Comparison of ENCODE assay signal across 16 cellular contexts in genomic region chr17:42381898-42382297, GRCh38. TPM values are rescaled to one million over a fixed set of nuclear protein-coding genes. Genes with fewer than 3 reads are reported as not detected.
DNase-seq lines count a peak whose midpoint lies in the region; ATAC-seq and TF ChIP-seq lines count a peak whose summit lies in the region.
"Had no signal": no experiment of that assay in that cellular context is flagged by ENCODE, and none has a peak within 500 bp of the region (broad histone marks: within the 10 kb centered on the region; RNA-seq: fewer than 3 reads in every experiment).

No MANE protein-coding gene starts in this region.

- H3K36me3 ChIP-seq in A673 (ENCODE audit: insufficient read depth, low read length, poor library complexity, severe bottlenecking), result no peaks in the 10 kb centered on the region
- H3K36me3 ChIP-seq: BE2C, suprapubic skin had no signal

- no peaks in the 10 kb centered on the region for H3K9me3 ChIP-seq in A673 (ENCODE audit: low read depth, low read length, poor library complexity, severe bottlenecking)
- H3K9me3 ChIP-seq: BE2C, suprapubic skin had no signal

- peaks cover 16% of the 10 kb centered on the region for H3K4me1 ChIP-seq in A673 (ENCODE audit: insufficient read depth, low read length, poor library complexity, severe bottlenecking)
- H3K4me1 ChIP-seq: BE2C had no signal

- H3K36me3 Mint-ChIP-seq in WTC11 (peaks cover 13% of the 10 kb centered on the region), memory B cell (no peaks in the 10 kb centered on the region)

- no peak overlapping the region for H3K4me3 Mint-ChIP-seq in WTC11
- H3K4me3 Mint-ChIP-seq in memory B cell, result no peak overlapping the region
- H3K4me3 Mint-ChIP-seq: activated CD4-positive, alpha-beta T cell treated with anti-CD3 and anti-CD28 coated beads for 36 hours had no signal

- DNase-seq in left ventricle myocardium superior (no peak), left cardiac atrium (no peak), WTC11 (ENCODE audit: low spot score) (no peak), memory B cell (ENCODE audit: low spot score in 2 of 2) (no peak), NCI-H2196 treated with DMSO at 0.1 percent for 48 hours (lab: John Stamatoyannopoulos, UW; ENCODE audit: unreplicated experiment) (no peak), A673 (ENCODE audit: low spot score) (no peak)
- DNase-seq: activated CD4-positive, alpha-beta T cell treated with anti-CD3 and anti-CD28 coated beads for 36 hours; activated T-cell treated with anti-CD3 and anti-CD28 coated beads, Interleukin-2, amount 50 U/mL, for 48 hours; BE2C; cortex of kidney; glutamatergic neuron; NCI-H1105; NCI-H82; stimulated activated CD4-positive, alpha-beta T cell treated with anti-CD3 and anti-CD28 coated beads, Interleukin-2, amount 100 ng/mL, for 24 hours had no signal

- H3K27me3 Mint-ChIP-seq in WTC11 (ENCODE audit: low read depth) (no peaks in the 10 kb centered on the region), memory B cell (no peaks in the 10 kb centered on the region)
- H3K27me3 Mint-ChIP-seq: activated CD4-positive, alpha-beta T cell treated with anti-CD3 and anti-CD28 coated beads for 36 hours had no signal

- CTCF ChIA-PET in WTC11 (lab: Charles Lee) (interaction anchor here (1.3 kb wide), 1 partner anchor 24 kb away, joined by 8 read pairs; no protein-coding TSS in a partner anchor), A673 (lab: Charles Lee) (no interaction called here)

- no peak overlapping the region for H3K4me3 ChIP-seq in A673 (ENCODE audit: low read depth, low read length, poor library complexity, severe bottlenecking)
- H3K4me3 ChIP-seq: suprapubic skin had no signal

- H3K4me1 Mint-ChIP-seq in WTC11 (peaks cover 59% of the 10 kb centered on the region), memory B cell (peaks cover 42% of the 10 kb centered on the region)

- H3K27ac Mint-ChIP-seq in WTC11 (peak overlapping the region; percentile 83), memory B cell (peak overlapping the region; percentile 41)

- BruUV-seq in A673 (replicated peaks; lab: Mats Ljungman, UMichigan), result no TSS peak

- intact Hi-C loops in left ventricle myocardium superior (cut with micrococcal nuclease), result no loop called here
- intact Hi-C loops in left cardiac atrium (cut with DNase I), result no loop called here
- intact Hi-C loops in A673 (cut with micrococcal nuclease; ENCODE audit: unreplicated experiment), result no loop called here

- H3K27me3 ChIP-seq in A673 (replicated peaks; ENCODE audit: insufficient read depth, low read depth, low read length, poor library complexity), result no peaks in the 10 kb centered on the region
- H3K27me3 ChIP-seq: BE2C, suprapubic skin had no signal

- ATAC-seq in left ventricle myocardium superior (peak; percentile 34), left cardiac atrium (no peak), WTC11 (no peak), memory B cell (ENCODE audit: low read depth) (no peak), GM21423 (IDR thresholded peaks at IDR 0.05; ENCODE audit: unreplicated experiment) (no peak)
- ATAC-seq: activated CD4-positive, alpha-beta T cell treated with anti-CD3 and anti-CD28 coated beads for 36 hours had no signal

- POLR2A ChIA-PET in WTC11 (lab: Charles Lee), result no interaction called here
- POLR2A ChIA-PET in A673 (lab: Charles Lee; ENCODE audit: low non-redundant PET), result no interaction called here

- H3K27ac ChIP-seq in A673 (ENCODE audit: low read depth, low read length, poor library complexity, severe bottlenecking), result no peak overlapping the region
- H3K27ac ChIP-seq: suprapubic skin had no signal

- TF ChIP-seq CTCF in WTC11 (IDR thresholded peaks at IDR 0.05), result no peak
- TF ChIP-seq CTCF in A673 (conservative IDR thresholded peaks at IDR 0.05; ENCODE audit: low read depth, low read length), result no peak

- H3K9me3 Mint-ChIP-seq in WTC11 (no peaks in the 10 kb centered on the region), memory B cell (no peaks in the 10 kb centered on the region)

TF ChIP-seq in WTC11, 78 proteins besides CTCF, POLR2A, EP300 and RAD21:
- TF ChIP-seq NFATC4 (CRISPR knock-in tag; IDR thresholded peaks at IDR 0.05), result no peak
- TF ChIP-seq ZMAT4 (CRISPR knock-in tag; IDR thresholded peaks at IDR 0.05), result no peak
- TF ChIP-seq JAZF1 (CRISPR knock-in tag; IDR thresholded peaks at IDR 0.05), result no peak
- no peak for TF ChIP-seq NFE2L1 (CRISPR knock-in tag; IDR thresholded peaks at IDR 0.05)
- no peak for TF ChIP-seq FOXP4 (CRISPR knock-in tag; IDR thresholded peaks at IDR 0.05)
- TF ChIP-seq IRF1 (CRISPR knock-in tag; IDR thresholded peaks at IDR 0.05), result no peak
- TF ChIP-seq HMGXB4 (CRISPR knock-in tag; IDR thresholded peaks at IDR 0.05), result no peak
- TF ChIP-seq MAX (CRISPR knock-in tag; IDR thresholded peaks at IDR 0.05), result no peak
- TF ChIP-seq ZNF423 (CRISPR knock-in tag; IDR thresholded peaks at IDR 0.05), result no peak
TF ChIP-seq in WTC11: peak in this region for 0.

RNA-seq across cellular contexts. Expression of gene STAT3, which starts 6.3 kb away (rescaled TPM):
- total RNA-seq in left ventricle myocardium superior (146 TPM), left cardiac atrium (100 to 1,000 TPM; 106 to 241 TPM), WTC11 (2021) (74.4 to 98.0 TPM (median 74.9 TPM) in 3 replicates), A673 (2021) (59.7 and 60.5 TPM in 2 replicates)

RNA-seq across cellular contexts. Expression of gene CAVIN1, which starts 41.2 kb away (rescaled TPM):
- total RNA-seq in left ventricle myocardium superior (216 TPM), left cardiac atrium (100 to 1,000 TPM; 258 to 297 TPM), WTC11 (2021) (24.6 to 28.4 TPM (median 27.8 TPM) in 3 replicates), A673 (2021) (16.6 and 19.9 TPM in 2 replicates)
